8 cellular contexts compared by ENCODE assay signal in genomic region chr20:49282584-49283171, GRCh38. TPM values are rescaled to one million over a fixed set of nuclear protein-coding genes. Genes with fewer than 3 reads are reported as not detected.
DNase-seq lines count a peak whose midpoint lies in the region; ATAC-seq lines count a peak whose summit lies in the region.

No MANE protein-coding gene starts in this region.

- H3K4me3 Mint-ChIP-seq in activated T-helper 2 cell treated with anti-CD3 and anti-CD28 coated beads, Interferon-gamma antibody, Interleukin-2, Interleukin-4, amounts not matched to agents 10 μg/mL and 5 μg/mL and 100 μg/mL, durations not matched to agents 14 hours and 24 hours and 36 hours (ENCODE audit: low read depth), result peak overlapping the region; percentile 94
- H3K4me3 Mint-ChIP-seq in memory B cell, result peak overlapping the region; percentile 60

- H3K4me2 ChIP-seq in BLaER1 treated with 17β-estradiol and CSF1 and Interleukin-3, amounts not matched to agents 10 nM and 100 nM, result peak overlapping the region; percentile 56 to 92 (median 84)

- intact Hi-C loops in activated T-helper 2 cell treated with anti-CD3 and anti-CD28 coated beads, Interferon-gamma antibody, Interleukin-2, Interleukin-4, amounts not matched to agents 10 μg/mL and 5 μg/mL and 100 μg/mL, durations not matched to agents 14 hours and 24 hours and 36 hours (cut with micrococcal nuclease), result no loop called here
- intact Hi-C loops in cardiac septum (cut with DNase I), result no loop called here

- DNase-seq in HAP-1 (ENCODE audit: low spot score in 2 of 2), result peak; percentile 43 to 65
- no peak for DNase-seq in activated T-helper 2 cell treated with anti-CD3 and anti-CD28 coated beads, Interferon-gamma antibody, Interleukin-2, Interleukin-4, amounts not matched to agents 10 μg/mL and 5 μg/mL and 100 μg/mL, durations not matched to agents 14 hours and 24 hours and 36 hours (ENCODE audit: low spot score)
- DNase-seq in memory B cell (ENCODE audit: low spot score in 2 of 2), result no peak
- no peak for DNase-seq in cardiac septum (ENCODE audit: low spot score)

- ATAC-seq in memory B cell (ENCODE audit: low read depth), result no peak
- no peak for ATAC-seq in HG03520 (IDR thresholded peaks at IDR 0.05; ENCODE audit: unreplicated experiment)
- no peak for ATAC-seq in HG03097 (IDR thresholded peaks at IDR 0.05; ENCODE audit: low FRiP score, unreplicated experiment)
- ATAC-seq in HG02884 (IDR thresholded peaks at IDR 0.05; ENCODE audit: unreplicated experiment), result no peak

- peaks cover 74% of the 10 kb centered on the region for H3K9me3 Mint-ChIP-seq in activated T-helper 2 cell treated with anti-CD3 and anti-CD28 coated beads, Interferon-gamma antibody, Interleukin-2, Interleukin-4, amounts not matched to agents 10 μg/mL and 5 μg/mL and 100 μg/mL, durations not matched to agents 14 hours and 24 hours and 36 hours
- peaks cover 30% of the 10 kb centered on the region for H3K9me3 Mint-ChIP-seq in memory B cell

- H4K20me1 ChIP-seq in BLaER1 treated with 17β-estradiol and CSF1 and Interleukin-3, amounts not matched to agents 10 nM and 100 nM, result peaks cover 82 to 91% (median 89%) of the 10 kb centered on the region in 11 experiments

- peak overlapping the region in 9 of 11 experiments; percentile 95 to 100 (median 98); a peak in 11 of 22 replicates for H3K9ac ChIP-seq in BLaER1 treated with 17β-estradiol and CSF1 and Interleukin-3, amounts not matched to agents 10 nM and 100 nM

- H3K4me3 ChIP-seq in BLaER1 treated with 17β-estradiol and CSF1 and Interleukin-3, amounts not matched to agents 10 nM and 100 nM, result peak overlapping the region; percentile 76 to 98 (median 90); a peak in 19 of 20 replicates
- peak overlapping the region; percentile 96 for H3K4me3 ChIP-seq in HAP-1

- peak overlapping the region; percentile 79 for H3K27ac Mint-ChIP-seq in activated T-helper 2 cell treated with anti-CD3 and anti-CD28 coated beads, Interferon-gamma antibody, Interleukin-2, Interleukin-4, amounts not matched to agents 10 μg/mL and 5 μg/mL and 100 μg/mL, durations not matched to agents 14 hours and 24 hours and 36 hours
- peak overlapping the region; percentile 97 for H3K27ac Mint-ChIP-seq in memory B cell

- H3K27ac ChIP-seq in BLaER1 treated with 17β-estradiol and CSF1 and Interleukin-3, amounts not matched to agents 10 nM and 100 nM, result peak overlapping the region in 9 of 11 experiments; percentile 6 to 99 (median 97); a peak in 14 of 22 replicates

- in situ Hi-C loops in HAP-1 (cut with MboI; ENCODE audit: low sequenced_read_pairs), result no loop called here

- H3K9me3 ChIP-seq in BLaER1 treated with 17β-estradiol and CSF1 and Interleukin-3, amounts not matched to agents 10 nM and 100 nM (replicated peaks in 1 of 11), result peaks cover 77 to 87% (median 85%) of the 10 kb centered on the region in 11 experiments
- peaks cover 17% of the 10 kb centered on the region for H3K9me3 ChIP-seq in HAP-1

- H3K4me1 ChIP-seq in BLaER1 treated with 17β-estradiol and CSF1 and Interleukin-3, amounts not matched to agents 10 nM and 100 nM, result peaks cover 24 to 66% (median 51%) of the 10 kb centered on the region in 10 experiments; a peak in 19 of 20 replicates
- H3K4me1 ChIP-seq in HAP-1, result peaks cover 44% of the 10 kb centered on the region

- peaks cover 95% of the 10 kb centered on the region for H3K36me3 Mint-ChIP-seq in activated T-helper 2 cell treated with anti-CD3 and anti-CD28 coated beads, Interferon-gamma antibody, Interleukin-2, Interleukin-4, amounts not matched to agents 10 μg/mL and 5 μg/mL and 100 μg/mL, durations not matched to agents 14 hours and 24 hours and 36 hours (ENCODE audit: low read depth)
- peaks cover 81% of the 10 kb centered on the region for H3K36me3 Mint-ChIP-seq in memory B cell

- H3K36me3 ChIP-seq in BLaER1 treated with 17β-estradiol and CSF1 and Interleukin-3, amounts not matched to agents 10 nM and 100 nM, result peaks cover 89 to 91% (median 90%) of the 10 kb centered on the region in 11 experiments
- H3K36me3 ChIP-seq in HAP-1 (replicated peaks), result peaks cover 92% of the 10 kb centered on the region

- no peaks in the 10 kb centered on the region; a peak in 1 of 22 replicates for H3K27me3 ChIP-seq in BLaER1 treated with 17β-estradiol and CSF1 and Interleukin-3, amounts not matched to agents 10 nM and 100 nM
- no peaks in the 10 kb centered on the region for H3K27me3 ChIP-seq in HAP-1 (ENCODE audit: low read depth)

- H3K4me1 Mint-ChIP-seq in activated T-helper 2 cell treated with anti-CD3 and anti-CD28 coated beads, Interferon-gamma antibody, Interleukin-2, Interleukin-4, amounts not matched to agents 10 μg/mL and 5 μg/mL and 100 μg/mL, durations not matched to agents 14 hours and 24 hours and 36 hours (ENCODE audit: low read depth), result peaks cover 69% of the 10 kb centered on the region
- peaks cover 41% of the 10 kb centered on the region for H3K4me1 Mint-ChIP-seq in memory B cell

- no peaks in the 10 kb centered on the region for H3K27me3 Mint-ChIP-seq in activated T-helper 2 cell treated with anti-CD3 and anti-CD28 coated beads, Interferon-gamma antibody, Interleukin-2, Interleukin-4, amounts not matched to agents 10 μg/mL and 5 μg/mL and 100 μg/mL, durations not matched to agents 14 hours and 24 hours and 36 hours (ENCODE audit: low read depth)
- H3K27me3 Mint-ChIP-seq in memory B cell, result no peaks in the 10 kb centered on the region

RNA-seq across cellular contexts. Expression of gene ZNFX1, which starts 4.8 kb away (rescaled TPM):
- total RNA-seq in activated T-helper 2 cell treated with anti-CD3 and anti-CD28 coated beads, Interferon-gamma antibody, Interleukin-2, Interleukin-4, amounts not matched to agents 10 μg/mL and 5 μg/mL and 100 μg/mL, durations not matched to agents 14 hours and 24 hours and 36 hours, result 49.3 and 51.0 TPM in 2 replicates
- total RNA-seq in cardiac septum, result 24.0 TPM

Comparison
In these comparisons a context has a peak if more than half of its experiments do, and no peak if none do; other contexts are left out.
1. DNase-seq: peak in HAP-1 (2 of 2); none in activated T-helper 2 cell treated with anti-CD3 and anti-CD28 coated beads, Interferon-gamma antibody, Interleukin-2, Interleukin-4, amounts not matched to agents 10 μg/mL and 5 μg/mL and 100 μg/mL, durations not matched to agents 14 hours and 24 hours and 36 hours (single experiment), memory B cell (0 of 2) and cardiac septum (single experiment).